20 cellular contexts compared by ENCODE assay signal in the genomic region with DNA sequence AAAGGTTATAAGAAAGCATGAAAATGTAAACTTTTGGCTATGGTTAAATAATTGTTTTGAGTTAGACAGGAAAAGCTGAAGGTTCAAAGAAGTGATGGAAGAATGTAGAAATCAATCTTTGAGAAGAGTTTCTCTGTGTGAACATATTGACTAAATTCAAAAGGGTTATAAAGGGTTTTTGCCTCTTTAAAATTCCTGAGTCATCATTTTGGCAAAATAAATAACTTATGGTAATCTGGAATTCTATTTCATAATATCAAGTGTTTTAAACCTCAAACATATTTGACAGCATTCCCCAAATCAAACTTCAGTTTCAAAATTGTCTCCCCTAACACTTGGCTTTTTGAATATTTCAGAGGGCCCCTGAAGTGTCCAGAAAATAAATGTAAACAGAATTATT.
DNase-seq lines count a peak whose midpoint lies in the region; ATAC-seq, FAIRE-seq and TF ChIP-seq lines count a peak whose summit lies in the region.
"Had no signal": no experiment of that assay in that cellular context is flagged by ENCODE, and none has a peak within 500 bp of the region (broad histone marks: within the 10 kb centered on the region; RNA-seq: fewer than 3 reads in every experiment).

No MANE protein-coding gene starts in this region.

- no peak overlapping the region for H2BK5ac ChIP-seq in IMR-90 (ENCODE audit: low read depth, low read length, poor library complexity, severe bottlenecking)
- H2BK5ac ChIP-seq in H1 (ENCODE audit: low read depth, low read length), result no peak overlapping the region

- TF ChIP-seq EP300 in A549 (IDR thresholded peaks at IDR 0.05) (no peak), H1 (IDR thresholded peaks at IDR 0.05; ENCODE audit: borderline replicate concordance in 1 of 2, low read depth in 2 of 2, low read length in 2 of 2) (no peak)

- POLR2A ChIA-PET in A549 (lab: Yijun Ruan, JAX) (no interaction called here), IMR-90 (lab: Charles Lee; ENCODE audit: unreplicated experiment) (no interaction called here), H1 (lab: Charles Lee; ENCODE audit: partially characterized antibody) (no interaction called here)

- ATAC-seq in A549 (no peak), IMR-90 (ENCODE audit: low read depth) (no peak), body of pancreas (no peak)
- ATAC-seq: CD8-positive, alpha-beta T cell; GM12878; GM23338 had no signal

- H3K9ac ChIP-seq in IMR-90 (ENCODE audit: low read depth, low read length) (no peak overlapping the region), H1 (replicated peaks in 1 of 4; ENCODE audit: extremely low read depth in 1 of 4, low read depth in 3 of 4, low read length in 3 of 4) (no peak overlapping the region)
- H3K9ac ChIP-seq: BLaER1 had no signal

- TF ChIP-seq POLR2A in A549 (IDR thresholded peaks at IDR 0.05; ENCODE audit: low read length) (no peak), IMR-90 (IDR thresholded peaks at IDR 0.05; ENCODE audit: low read depth, low read length) (no peak), H1 (IDR thresholded peaks at IDR 0.05; ENCODE audit: control extremely low read depth in 1 of 2, low read depth in 2 of 2, low read length in 2 of 2) (no peak), body of pancreas (IDR thresholded peaks at IDR 0.05) (no peak)

- H4K91ac ChIP-seq in IMR-90 (ENCODE audit: insufficient read depth, low read depth, low read length), result no peak overlapping the region
- no peak overlapping the region for H4K91ac ChIP-seq in H1 (replicated peaks; ENCODE audit: insufficient read length, low read length)

- CTCF ChIA-PET in A549 (lab: Yijun Ruan, JAX) (no interaction called here), IMR-90 (lab: Yijun Ruan, JAX) (no interaction called here), H1 (lab: Charles Lee; ENCODE audit: partially characterized antibody) (no interaction called here)

- in situ Hi-C loops in IMR-90 (cut with MboI; ENCODE audit: low sequenced_read_pairs), result no loop called here

- intact Hi-C loops in IMR-90 (cut with micrococcal nuclease), result loop anchor here (5.0 kb wide), 1 partner anchor 274 kb away; no protein-coding TSS in a partner anchor
- intact Hi-C loops in body of pancreas (cut with DNase I), result no loop called here

- DNase-seq in A549 (ENCODE audit: low read depth in 1 of 2, low spot score in 1 of 2) (no peak), IMR-90 (no peak), H1 (ENCODE audit: low read depth in 1 of 2, low spot score in 2 of 2) (no peak), iris pigment epithelial cell (ENCODE audit: low read depth) (peak; percentile 8), body of pancreas (no peak), NCI-H2029 treated with DMSO at 0.1 percent for 48 hours (lab: John Stamatoyannopoulos, UW) (no peak)
- DNase-seq: CD4-positive, CD25-positive, alpha-beta regulatory T cell; CD8-positive, alpha-beta T cell; DMS 273 treated with DMSO at 0.1 percent for 48 hours; DMS79; EL; GDM1; HFFc6 had no signal

- no peak overlapping the region for H2AK9ac ChIP-seq in IMR-90 (replicated peaks; ENCODE audit: low read depth, low read length, poor library complexity)

- H3K18ac ChIP-seq in IMR-90 (ENCODE audit: low read depth, low read length), result no peak overlapping the region
- H3K18ac ChIP-seq in H1 (ENCODE audit: extremely low read depth, low read length), result no peak overlapping the region

- no peak overlapping the region for H2AK5ac ChIP-seq in IMR-90 (ENCODE audit: low read depth, low read length)
- H2AK5ac ChIP-seq in H1 (ENCODE audit: low read depth, low read length), result no peak overlapping the region

- no peaks in the 10 kb centered on the region for H3K9me3 ChIP-seq in A549
- peaks cover 8% of the 10 kb centered on the region for H3K9me3 ChIP-seq in IMR-90 (ENCODE audit: control insufficient read depth, insufficient read depth, low read length)
- peaks cover 14 to 26% of the 10 kb centered on the region in 2 experiments for H3K9me3 ChIP-seq in H1 (ENCODE audit: insufficient read depth in 2 of 2, low read depth in 1 of 2, low read length in 1 of 2)
- peaks cover 0 to 28% (median 0%) of the 10 kb centered on the region in 3 donors for H3K9me3 ChIP-seq in body of pancreas
- H3K9me3 ChIP-seq: HAP-1 had no signal

- TF ChIP-seq CTCF in A549 (IDR thresholded peaks at IDR 0.05) (no peak), IMR-90 (conservative IDR thresholded peaks at IDR 0.05; ENCODE audit: low read depth, low read length) (no peak), H1 (IDR thresholded peaks at IDR 0.05; ENCODE audit: control extremely low read depth in 1 of 3, insufficient read depth in 1 of 3, low read depth in 1 of 3, low read length in 3 of 3) (no peak), body of pancreas (IDR thresholded peaks at IDR 0.05) (no peak)

- BruUV-seq in IMR-90 (replicated peaks; lab: Mats Ljungman, UMichigan), result no TSS peak

- H3K56ac ChIP-seq in IMR-90 (ENCODE audit: extremely low read depth, insufficient read depth, low read length), result no peak overlapping the region
- no peak overlapping the region for H3K56ac ChIP-seq in H1 (replicated peaks; ENCODE audit: insufficient read length, low read depth, low read length)

- H3K27me3 ChIP-seq in IMR-90 (ENCODE audit: control insufficient read depth, insufficient read depth, low read length) (no peaks in the 10 kb centered on the region), H1 (replicated peaks in 1 of 4; ENCODE audit: control insufficient read depth in 3 of 4, extremely low read depth in 1 of 4, insufficient read depth in 3 of 4, low read length in 3 of 4) (no peaks in the 10 kb centered on the region), body of pancreas (no peaks in the 10 kb centered on the region)
- H3K27me3 ChIP-seq: BLaER1 had no signal

- FAIRE-seq in A549 (lab: Jason Lieb, UNC), result no peak
- FAIRE-seq in H1 (lab: Jason Lieb, UNC), result no peak
- FAIRE-seq: D721Med, GM12878, H54 had no signal

- H3K4me2 ChIP-seq in A549 (no peak overlapping the region), IMR-90 (ENCODE audit: low read depth, low read length) (no peak overlapping the region), H1 (ENCODE audit: insufficient read depth in 1 of 2, low read depth in 2 of 2, low read length in 2 of 2) (no peak overlapping the region)
- H3K4me2 ChIP-seq: BLaER1, GM23338 had no signal

- H3K14ac ChIP-seq in IMR-90 (replicated peaks; ENCODE audit: low read depth, low read length) (no peak overlapping the region), H1 (ENCODE audit: insufficient read length) (no peak overlapping the region)

- H2BK20ac ChIP-seq in IMR-90 (ENCODE audit: low read depth, low read length) (no peak overlapping the region), H1 (ENCODE audit: low read length) (no peak overlapping the region)

- H2BK15ac ChIP-seq in IMR-90 (ENCODE audit: low read depth, low read length) (no peak overlapping the region), H1 (ENCODE audit: low read length) (no peak overlapping the region)

- H2BK120ac ChIP-seq in IMR-90 (ENCODE audit: low read depth, low read length) (no peak overlapping the region), H1 (replicated peaks; ENCODE audit: low read depth, low read length) (no peak overlapping the region)

- H3K4ac ChIP-seq in IMR-90 (ENCODE audit: low read depth, low read length) (no peak overlapping the region), H1 (replicated peaks; ENCODE audit: insufficient read length, low read depth, low read length) (no peak overlapping the region)

- H4K8ac ChIP-seq in IMR-90 (ENCODE audit: low read depth in 2 of 2, low read length in 2 of 2), result no peak overlapping the region
- H4K8ac ChIP-seq in H1 (ENCODE audit: extremely low read depth, insufficient read depth, low read length), result no peak overlapping the region

- H2AFZ ChIP-seq in IMR-90 (replicated peaks; ENCODE audit: low read length, poor library complexity) (no peak overlapping the region), H1 (ENCODE audit: low read length) (no peak overlapping the region)
- H2AFZ ChIP-seq: GM23338 had no signal

- no peaks in the 10 kb centered on the region for H3K9me1 ChIP-seq in IMR-90 (ENCODE audit: insufficient read depth, low read length)

- H4K20me1 ChIP-seq in IMR-90 (ENCODE audit: insufficient read depth, low read length) (no peaks in the 10 kb centered on the region), H1 (replicated peaks in 1 of 2; ENCODE audit: control insufficient read depth in 1 of 2, insufficient read depth in 2 of 2, low read length in 2 of 2) (no peaks in the 10 kb centered on the region)
- H4K20me1 ChIP-seq: BLaER1 had no signal

- no peaks in the 10 kb centered on the region for H3K23me2 ChIP-seq in H1 (ENCODE audit: low read depth, low read length)

- no peaks in the 10 kb centered on the region for H3K36me3 ChIP-seq in IMR-90 (ENCODE audit: control insufficient read depth, insufficient read depth, low read length)
- H3K36me3 ChIP-seq in H1 (ENCODE audit: control insufficient read depth in 2 of 4, insufficient read depth in 4 of 4, low read length in 3 of 4), result peaks cover 0 to 8% (median 0%) of the 10 kb centered on the region in 4 experiments; a peak in 2 of 8 replicates
- no peaks in the 10 kb centered on the region for H3K36me3 ChIP-seq in body of pancreas (replicated peaks in 1 of 2; ENCODE audit: insufficient read depth in 1 of 2, low read depth in 2 of 2)
- H3K36me3 ChIP-seq: BLaER1, HAP-1 had no signal

- no peaks in the 10 kb centered on the region for H3K4me1 ChIP-seq in A549
- H3K4me1 ChIP-seq in IMR-90 (ENCODE audit: control insufficient read depth, insufficient read depth, low read length), result no peaks in the 10 kb centered on the region
- H3K4me1 ChIP-seq in H1 (replicated peaks in 1 of 4; ENCODE audit: control insufficient read depth in 3 of 4, insufficient read depth in 4 of 4, low read length in 3 of 4), result no peaks in the 10 kb centered on the region
- no peaks in the 10 kb centered on the region for H3K4me1 ChIP-seq in body of pancreas
- H3K4me1 ChIP-seq: BLaER1, HAP-1 had no signal

- H4K5ac ChIP-seq in IMR-90 (ENCODE audit: low read depth, low read length), result no peak overlapping the region
- no peak overlapping the region for H4K5ac ChIP-seq in H1 (ENCODE audit: insufficient read length, low read depth, low read length)

- H3K23ac ChIP-seq in IMR-90 (ENCODE audit: low read depth, low read length), result no peak overlapping the region
- no peak overlapping the region for H3K23ac ChIP-seq in H1 (ENCODE audit: insufficient read length)

- H3K27ac ChIP-seq in A549, result no peak overlapping the region
- no peak overlapping the region for H3K27ac ChIP-seq in IMR-90 (ENCODE audit: insufficient read depth, low read length)
- no peak overlapping the region for H3K27ac ChIP-seq in H1 (ENCODE audit: low read depth, low read length)
- no peak overlapping the region for H3K27ac ChIP-seq in body of pancreas
- H3K27ac ChIP-seq: BLaER1, C4-2B had no signal

- dilution Hi-C loops in IMR-90 (cut with HindIII; ENCODE audit: low sequenced_read_pairs, unreplicated experiment), result no loop called here

- no peaks in the 10 kb centered on the region for H3K79me1 ChIP-seq in IMR-90 (ENCODE audit: low read depth in 1 of 2, low read length in 2 of 2)
- H3K79me1 ChIP-seq in H1 (ENCODE audit: low read depth, low read length), result no peaks in the 10 kb centered on the region

- TF ChIP-seq RAD21 in A549 (conservative IDR thresholded peaks at IDR 0.05 in 1 of 2, IDR thresholded peaks at IDR 0.05 in 1 of 2), result no peak
- TF ChIP-seq RAD21 in IMR-90 (IDR thresholded peaks at IDR 0.05; ENCODE audit: low read length), result no peak
- TF ChIP-seq RAD21 in H1 (IDR thresholded peaks at IDR 0.05 in 1 of 2, conservative IDR thresholded peaks at IDR 0.05 in 1 of 2; ENCODE audit: low read depth in 2 of 2, low read length in 2 of 2), result no peak

- no peak overlapping the region for H2BK12ac ChIP-seq in H1 (ENCODE audit: low read depth, low read length)

- H3K79me2 ChIP-seq in H1 (ENCODE audit: control insufficient read depth in 1 of 2, insufficient read depth in 2 of 2, low read length in 2 of 2), result no peaks in the 10 kb centered on the region

- H3K4me3 ChIP-seq in A549, result no peak overlapping the region
- no peak overlapping the region for H3K4me3 ChIP-seq in IMR-90 (ENCODE audit: insufficient read depth, low read depth, low read length)
- H3K4me3 ChIP-seq in H1 (ENCODE audit: extremely low read depth in 1 of 4, insufficient read depth in 2 of 4, low read depth in 3 of 4, low read length in 4 of 4), result no peak overlapping the region
- H3K4me3 ChIP-seq in body of pancreas, result no peak overlapping the region
- H3K4me3 ChIP-seq: BLaER1, GM12878, GM23338, HAP-1 had no signal
